Comparison of ENCODE assay signal across 1 cellular context in genomic region chr9:117135481-117135880, GRCh38.
TF ChIP-seq lines count a peak whose summit lies in the region.

No MANE protein-coding gene starts in this region.

TF ChIP-seq in SK-N-SH treated with all-trans-retinoic acid at 6 μM for 48 hours, 23 proteins besides CTCF, POLR2A, EP300 and RAD21 (continued from another document):
- no peak for TF ChIP-seq ZNF70 (CRISPR knock-in tag; IDR thresholded peaks at IDR 0.05)
- TF ChIP-seq TOX (CRISPR knock-in tag; IDR thresholded peaks at IDR 0.05; ENCODE audit: borderline replicate concordance) = no peak
